In the genomic region with DNA sequence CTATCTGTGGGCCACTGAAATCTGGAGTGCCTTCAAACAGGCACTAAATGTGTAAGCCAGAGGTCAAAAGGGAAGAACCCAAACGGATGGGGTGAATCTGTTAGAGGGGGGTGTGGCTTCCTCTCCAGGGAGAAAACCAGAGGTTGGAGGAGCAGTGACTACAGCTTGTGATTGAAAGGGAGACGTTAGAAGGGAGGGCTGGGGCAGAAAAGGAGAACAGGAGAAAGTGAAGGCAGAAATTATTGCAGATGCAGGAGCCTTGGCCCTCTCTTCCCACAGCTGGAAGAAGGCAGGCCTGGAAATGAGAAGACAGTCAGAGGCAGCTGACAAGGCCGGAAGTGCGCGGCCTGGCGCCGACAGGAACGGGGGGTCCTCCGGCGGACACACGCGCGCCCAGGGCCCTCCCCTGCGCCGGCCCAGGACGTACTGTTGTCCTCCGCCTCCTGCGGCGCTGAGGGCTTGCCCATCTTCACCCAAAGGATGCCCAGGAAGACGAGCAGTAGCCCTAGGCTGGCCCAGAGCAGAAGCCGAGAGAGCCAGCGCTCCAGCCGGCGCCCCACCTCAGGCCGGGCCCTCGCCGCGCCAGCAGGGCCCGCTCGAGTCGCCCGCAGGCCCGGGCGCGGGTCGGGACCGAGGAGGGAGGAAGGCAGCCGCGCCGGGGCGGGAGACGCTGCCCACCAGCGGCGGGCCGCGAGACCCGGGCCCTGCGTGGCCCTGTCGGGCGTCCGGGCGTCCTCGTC, we compare ENCODE assay signal across 8 cellular contexts. TPM values are rescaled to one million over a fixed set of nuclear protein-coding genes. Genes with fewer than 3 reads are reported as not detected.
DNase-seq lines count a peak whose midpoint lies in the region; ATAC-seq lines count a peak whose summit lies in the region.

No MANE protein-coding gene starts in this region.

- no peaks in the 10 kb centered on the region for H3K9me3 ChIP-seq in BLaER1 treated with 17β-estradiol and CSF1 and Interleukin-3, amounts not matched to agents 10 nM and 100 nM (replicated peaks in 1 of 11)

- DNase-seq in RKO (ENCODE audit: low spot score): peak; percentile 82
- peak; percentile 35 for DNase-seq in activated T-helper 9 cell treated with anti-CD3 and anti-CD28 coated beads, Interleukin-2, amount 50 U/mL, for 16 hours (ENCODE audit: low read depth)
- DNase-seq in fibroblast of peridontal ligament (ENCODE audit: extremely low read depth): peak; percentile 67
- peak; percentile 83 for DNase-seq in natural killer cell treated with Interleukin-12 subunit alpha and Interleukin-12 subunit beta and Interleukin-15 and Interleukin-18, amount 100 ng/mL, for 72 hours (ENCODE audit: low spot score)
- peak; percentile 66 for DNase-seq in stromal cell of bone marrow (ENCODE audit: low read depth)

- ATAC-seq in GM19025 (IDR thresholded peaks at IDR 0.05; ENCODE audit: low read depth, unreplicated experiment) (peak; percentile 49), HG03175 (IDR thresholded peaks at IDR 0.05; ENCODE audit: unreplicated experiment) (peak; percentile 47)
- peak; percentile 75 to 82 for ATAC-seq in natural killer cell treated with Interleukin-12 subunit alpha and Interleukin-12 subunit beta and Interleukin-15 and Interleukin-18, amount 100 ng/mL, for 72 hours

- peaks cover 7% of the 10 kb centered on the region for H3K36me3 Mint-ChIP-seq in natural killer cell treated with Interleukin-12 subunit alpha and Interleukin-12 subunit beta and Interleukin-15 and Interleukin-18, amount 100 ng/mL, for 72 hours

- H3K9ac ChIP-seq in BLaER1 treated with 17β-estradiol and CSF1 and Interleukin-3, amounts not matched to agents 10 nM and 100 nM: peak overlapping the region; percentile 96 to 100 (median 99)

- H3K4me3 Mint-ChIP-seq in natural killer cell treated with Interleukin-12 subunit alpha and Interleukin-12 subunit beta and Interleukin-15 and Interleukin-18, amount 100 ng/mL, for 72 hours: peak overlapping the region; percentile 97

- H3K27me3 Mint-ChIP-seq in natural killer cell treated with Interleukin-12 subunit alpha and Interleukin-12 subunit beta and Interleukin-15 and Interleukin-18, amount 100 ng/mL, for 72 hours: peaks cover 0 to 5% of the 10 kb centered on the region in 2 donors

- H4K20me1 ChIP-seq in BLaER1 treated with 17β-estradiol and CSF1 and Interleukin-3, amounts not matched to agents 10 nM and 100 nM: peaks cover 41 to 51% (median 45%) of the 10 kb centered on the region in 11 experiments; a peak in 21 of 22 replicates

- H3K4me1 ChIP-seq in BLaER1 treated with 17β-estradiol and CSF1 and Interleukin-3, amounts not matched to agents 10 nM and 100 nM: peaks cover 41 to 53% (median 50%) of the 10 kb centered on the region in 10 experiments

- no peaks in the 10 kb centered on the region for H3K27me3 ChIP-seq in BLaER1 treated with 17β-estradiol and CSF1 and Interleukin-3, amounts not matched to agents 10 nM and 100 nM

- no peaks in the 10 kb centered on the region for H3K9me3 Mint-ChIP-seq in natural killer cell treated with Interleukin-12 subunit alpha and Interleukin-12 subunit beta and Interleukin-15 and Interleukin-18, amount 100 ng/mL, for 72 hours

- H3K36me3 ChIP-seq in BLaER1 treated with 17β-estradiol and CSF1 and Interleukin-3, amounts not matched to agents 10 nM and 100 nM: peaks cover 20 to 39% (median 35%) of the 10 kb centered on the region in 11 experiments

- peak overlapping the region; percentile 70 to 98 (median 90) for H3K4me3 ChIP-seq in BLaER1 treated with 17β-estradiol and CSF1 and Interleukin-3, amounts not matched to agents 10 nM and 100 nM

- peak overlapping the region; percentile 86 to 98 (median 92) for H3K4me2 ChIP-seq in BLaER1 treated with 17β-estradiol and CSF1 and Interleukin-3, amounts not matched to agents 10 nM and 100 nM

- H3K27ac ChIP-seq in BLaER1 treated with 17β-estradiol and CSF1 and Interleukin-3, amounts not matched to agents 10 nM and 100 nM: peak overlapping the region; percentile 96 to 100 (median 99)

- peaks cover 42 to 44% of the 10 kb centered on the region in 2 donors for H3K4me1 Mint-ChIP-seq in natural killer cell treated with Interleukin-12 subunit alpha and Interleukin-12 subunit beta and Interleukin-15 and Interleukin-18, amount 100 ng/mL, for 72 hours (ENCODE audit: low read depth in 2 of 2)

- peak overlapping the region; percentile 94 to 96 for H3K27ac Mint-ChIP-seq in natural killer cell treated with Interleukin-12 subunit alpha and Interleukin-12 subunit beta and Interleukin-15 and Interleukin-18, amount 100 ng/mL, for 72 hours

RNA-seq across cellular contexts. Expression of a gene that starts 0.8 kb away (rescaled TPM):
- total RNA-seq in natural killer cell treated with Interleukin-12 subunit alpha and Interleukin-12 subunit beta and Interleukin-15 and Interleukin-18, amount 100 ng/mL, for 72 hours: 10 to 100 TPM; 62.1 to 67.6 TPM

RNA-seq across cellular contexts. Expression of a gene that starts 15.7 kb away (rescaled TPM):
- total RNA-seq in natural killer cell treated with Interleukin-12 subunit alpha and Interleukin-12 subunit beta and Interleukin-15 and Interleukin-18, amount 100 ng/mL, for 72 hours: not detected

RNA-seq across cellular contexts. Expression of a gene that starts 41.4 kb away (rescaled TPM):
- total RNA-seq in natural killer cell treated with Interleukin-12 subunit alpha and Interleukin-12 subunit beta and Interleukin-15 and Interleukin-18, amount 100 ng/mL, for 72 hours: not detected

Comparison
In these comparisons a context has a peak if more than half of its experiments do, and no peak if none do; other contexts are left out.
1. Peak in every context shown above with its lines: DNase-seq, ATAC-seq, H3K4me3 ChIP-seq and H3K27ac ChIP-seq.